Comparison of ENCODE assay signal across 10 cellular contexts in genomic region chr1:201903135-201903534, GRCh38. TPM values are rescaled to one million over a fixed set of nuclear protein-coding genes. Genes with fewer than 3 reads are reported as not detected.
DNase-seq lines count a peak whose midpoint lies in the region; ATAC-seq and TF ChIP-seq lines count a peak whose summit lies in the region.
"Had no signal": no experiment of that assay in that cellular context is flagged by ENCODE, and none has a peak within 500 bp of the region (broad histone marks: within the 10 kb centered on the region; RNA-seq: fewer than 3 reads in every experiment).

No MANE protein-coding gene starts in this region.

- no peaks in the 10 kb centered on the region for H3K27me3 ChIP-seq in psoas muscle (ENCODE audit: insufficient read depth in 3 of 3, low read length in 2 of 3)
- H3K27me3 ChIP-seq: neural progenitor cell had no signal

- peak; percentile 48 to 50 for ATAC-seq in left cardiac atrium
- ATAC-seq in psoas muscle, result peak; percentile 48 to 85 (median 70)
- ATAC-seq in HG02885 (IDR thresholded peaks at IDR 0.05; ENCODE audit: poor library complexity, unreplicated experiment), result no peak
- no peak for ATAC-seq in HG02870 (IDR thresholded peaks at IDR 0.05; ENCODE audit: unreplicated experiment)

- no peak for TF ChIP-seq CTCF in psoas muscle (IDR thresholded peaks at IDR 0.05)

- no peak overlapping the region for H3K4me3 ChIP-seq in psoas muscle
- H3K4me3 ChIP-seq: neural progenitor cell had no signal

- 69 to 84% (median 79%) methylated on average over 5 of the region's 5 CpGs for WGBS in adipose tissue, 3 donors
- WGBS in psoas muscle, 3 donors, result 24 to 61% (median 35%) methylated on average over 5 of the region's 5 CpGs

- H3K27ac ChIP-seq in adipose tissue (ENCODE audit: low read depth, low read length), result peak overlapping the region; percentile 12
- peak overlapping the region; percentile 75 for H3K27ac ChIP-seq in psoas muscle
- H3K27ac ChIP-seq: neural progenitor cell had no signal

- peak; percentile 63 for DNase-seq in AG08396 (ENCODE audit: low spot score)
- peak; percentile 50 for DNase-seq in left cardiac atrium
- DNase-seq in psoas muscle, result peak; percentile 46 to 77
- DNase-seq in SIG-M5 (lab: John Stamatoyannopoulos, UW), result no peak
- no peak for DNase-seq in stimulated activated CD4-positive, alpha-beta T cell treated with anti-CD3 and anti-CD28 coated beads, Interleukin-1b, Interleukin-23, amount 100 ng/mL, for 48 hours
- DNase-seq: NCI-H2227 treated with DMSO at 0.1 percent for 48 hours had no signal

- intact Hi-C loops in left cardiac atrium (cut with DNase I) (no loop called here), psoas muscle (cut with DNase I) (no loop called here)

- H3K36me3 ChIP-seq in psoas muscle (ENCODE audit: insufficient read depth in 1 of 2, low read depth in 1 of 2), result peaks cover 0 to 13% of the 10 kb centered on the region in 2 donors
- H3K36me3 ChIP-seq: neural progenitor cell had no signal

- peaks cover 41% of the 10 kb centered on the region for H3K4me1 ChIP-seq in psoas muscle
- H3K4me1 ChIP-seq: neural progenitor cell had no signal

- no peaks in the 10 kb centered on the region for H3K9me3 ChIP-seq in psoas muscle

RNA-seq across cellular contexts. Expression of gene SHISA4, which starts 14.4 kb away (rescaled TPM):
- 10 to 100 TPM in 2 of 3 donors, 1 to 10 TPM in 1; 7.3 to 20.9 (median 11.0) TPM for polyA plus RNA-seq in adipose tissue
- total RNA-seq in left cardiac atrium, result 10 to 100 TPM; 47.5 to 49.0 TPM
- 100 to 1,000 TPM; 105 to 157 (median 137) TPM for total RNA-seq in psoas muscle
- 100 to 1,000 TPM in 2 of 3 donors, 10 to 100 TPM in 1; 74.8 to 264 (median 151) TPM for polyA plus RNA-seq in psoas muscle

RNA-seq across cellular contexts. Expression of gene LMOD1, which starts 43.2 kb away (rescaled TPM):
- polyA plus RNA-seq in adipose tissue, result 100 to 1,000 TPM in 1 of 3 donors, 10 to 100 TPM in 1, 1 to 10 TPM in 1; 3.3 to 102 (median 21.8) TPM
- total RNA-seq in left cardiac atrium, result 10 to 100 TPM; 21.3 to 36.2 TPM
- 10 to 100 TPM; 12.8 to 45.4 (median 24.6) TPM for total RNA-seq in psoas muscle
- 10 to 100 TPM in 2 of 3 donors, 1 to 10 TPM in 1; 4.9 to 15.5 (median 11.4) TPM for polyA plus RNA-seq in psoas muscle

RNA-seq across cellular contexts. Expression of gene TIMM17A, which starts 52.2 kb away (rescaled TPM):
- polyA plus RNA-seq in adipose tissue (10 to 100 TPM; 19.2 to 44.6 (median 38.0) TPM), psoas muscle (100 to 1,000 TPM in 2 of 3 donors, 10 to 100 TPM in 1; 79.6 to 176 (median 163) TPM)
- total RNA-seq in left cardiac atrium (10 to 100 TPM; 64.7 to 94.4 TPM), psoas muscle (100 to 1,000 TPM in 1 of 4 donors, 10 to 100 TPM in 3; 45.4 to 132 (median 68.4) TPM)

Comparison
In these comparisons a context has a peak if more than half of its experiments do, and no peak if none do; other contexts are left out.
1. DNase-seq: peak in AG08396 (single experiment), left cardiac atrium (single experiment) and psoas muscle (2 of 2); none in SIG-M5 (single experiment) and stimulated activated CD4-positive, alpha-beta T cell treated with anti-CD3 and anti-CD28 coated beads, Interleukin-1b, Interleukin-23, amount 100 ng/mL, for 48 hours (single experiment).
2. ATAC-seq: peak in left cardiac atrium (2 of 2) and psoas muscle (4 of 4); none in HG02885 (single experiment) and HG02870 (single experiment).